In the genomic region with DNA sequence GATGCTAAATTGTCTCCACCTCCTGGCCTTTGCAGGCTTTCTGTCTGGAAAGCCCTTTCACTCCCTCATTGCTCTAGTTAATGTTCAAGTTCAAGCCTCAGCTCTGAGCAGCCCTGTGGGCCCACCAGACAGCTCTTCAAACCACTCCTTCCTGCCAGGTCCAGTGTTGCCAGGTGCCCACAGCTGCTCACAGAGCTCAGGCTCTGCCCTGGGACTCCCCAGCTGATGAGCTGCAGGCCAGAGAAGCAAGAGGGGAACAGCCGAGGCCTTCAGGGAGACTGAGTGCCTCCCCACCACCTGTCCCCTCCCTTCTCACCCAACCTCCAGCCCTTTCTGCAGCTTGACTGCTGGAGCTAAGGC, we compare ENCODE assay signal across 10 cellular contexts. TPM values are rescaled to one million over a fixed set of nuclear protein-coding genes. Genes with fewer than 3 reads are reported as not detected.
DNase-seq lines count a peak whose midpoint lies in the region; ATAC-seq and TF ChIP-seq lines count a peak whose summit lies in the region.
"Had no signal": no experiment of that assay in that cellular context is flagged by ENCODE, and none has a peak within 500 bp of the region (broad histone marks: within the 10 kb centered on the region; RNA-seq: fewer than 3 reads in every experiment).

No MANE protein-coding gene starts in this region.

- peaks cover 20% of the 10 kb centered on the region for H3K4me1 Mint-ChIP-seq in activated T-cell treated with anti-CD3 and anti-CD28 coated beads, Interleukin-2, amount 50 U/mL, for 72 hours (ENCODE audit: low read depth)

- peaks cover 14% of the 10 kb centered on the region for H3K27me3 Mint-ChIP-seq in activated T-cell treated with anti-CD3 and anti-CD28 coated beads, Interleukin-2, amount 50 U/mL, for 72 hours (ENCODE audit: low read depth)
- H3K27me3 Mint-ChIP-seq: CD8-positive, alpha-beta memory T cell had no signal

- peak overlapping the region; percentile 91 for H3K9ac ChIP-seq in NT2/D1 (ENCODE audit: insufficient read length, low read depth)
- no peak overlapping the region for H3K9ac ChIP-seq in fibroblast of lung (ENCODE audit: insufficient read depth, low read length)

- H3K9me3 ChIP-seq in NT2/D1 (ENCODE audit: insufficient read depth, low read length) (no peaks in the 10 kb centered on the region), fibroblast of lung (ENCODE audit: control insufficient read depth, insufficient read depth, low read depth, low read length) (no peaks in the 10 kb centered on the region), transverse colon (no peaks in the 10 kb centered on the region)

- TF ChIP-seq EP300 in transverse colon (IDR thresholded peaks at IDR 0.05; ENCODE audit: low read depth) = no peak

- H2AFZ ChIP-seq in fibroblast of lung (ENCODE audit: low read length) = no peak overlapping the region

- ATAC-seq in activated T-cell treated with anti-CD3 and anti-CD28 coated beads, Interleukin-2, amount 50 U/mL, for 72 hours (replicated peaks in 1 of 2) = no peak
- ATAC-seq: activated CD4-positive, CD25-positive, alpha-beta regulatory T cell treated with anti-CD3 and anti-CD28 coated beads, Interleukin-2, amount 50 U/mL, for 24 hours had no signal

- peak overlapping the region; percentile 80 for H3K4me2 ChIP-seq in fibroblast of lung (ENCODE audit: extremely low read depth, insufficient read depth, low read length)

- in situ Hi-C loops in transverse colon (cut with MboI; ENCODE audit: low pct_ligation_motif_present in 1 of 4, low pct_unique_long_range_greater_than_20kb in 1 of 4, low sequenced_read_pairs in 3 of 4) = loop anchor here in 2 of 4 donors (10.0 kb wide), 1 partner anchor 93 kb away; no protein-coding TSS in a partner anchor

- H3K79me2 ChIP-seq in fibroblast of lung (ENCODE audit: control insufficient read depth, insufficient read depth, low read length) = peaks cover 32% of the 10 kb centered on the region

- H3K36me3 ChIP-seq in NT2/D1 (ENCODE audit: insufficient read depth, insufficient read length, low read length) (peaks cover 36% of the 10 kb centered on the region), fibroblast of lung (ENCODE audit: control insufficient read depth, insufficient read depth, low read length) (peaks cover 3% of the 10 kb centered on the region), transverse colon (no peaks in the 10 kb centered on the region)

- no peak overlapping the region for H3K4me3 Mint-ChIP-seq in activated T-cell treated with anti-CD3 and anti-CD28 coated beads, Interleukin-2, amount 50 U/mL, for 72 hours

- H4K20me1 ChIP-seq in fibroblast of lung (ENCODE audit: control insufficient read depth, extremely low read depth, insufficient read depth, low read length) = no peaks in the 10 kb centered on the region

- intact Hi-C loops in transverse colon (cut with DNase I; ENCODE audit: low total_unique reads) = loop anchor here (5.0 kb wide), 1 partner anchor 95 kb away; no protein-coding TSS in a partner anchor

- H3K4me3 ChIP-seq in NT2/D1 (ENCODE audit: insufficient read length, low read depth) (no peak overlapping the region), fibroblast of lung (replicated peaks in 1 of 4; ENCODE audit: control extremely low read depth in 1 of 4, insufficient read depth in 1 of 4, low read depth in 3 of 4, low read length in 4 of 4) (peak overlapping the region; percentile 60 to 82 (median 75)), transverse colon (peak overlapping the region in 1 of 4 donors; percentile 69)

- no peak for TF ChIP-seq POLR2A in transverse colon (IDR thresholded peaks at IDR 0.05)

- H3K4me1 ChIP-seq in NT2/D1 (ENCODE audit: insufficient read depth, insufficient read length) (peaks cover 35% of the 10 kb centered on the region), fibroblast of lung (ENCODE audit: control insufficient read depth, extremely low read depth, insufficient read depth, low read length) (peaks cover 33% of the 10 kb centered on the region), transverse colon (peaks cover 16 to 38% (median 27%) of the 10 kb centered on the region in 4 donors)

- H3K27ac Mint-ChIP-seq in activated T-cell treated with anti-CD3 and anti-CD28 coated beads, Interleukin-2, amount 50 U/mL, for 72 hours = no peak overlapping the region

- H3K27ac ChIP-seq in fibroblast of lung (ENCODE audit: insufficient read depth, low read length) (peak overlapping the region; percentile 80), transverse colon (peak overlapping the region; percentile 85 to 95 (median 90))

- H3K27me3 ChIP-seq in NT2/D1 (ENCODE audit: insufficient read depth, insufficient read length) (no peaks in the 10 kb centered on the region), fibroblast of lung (ENCODE audit: control insufficient read depth, insufficient read depth, low read length) (no peaks in the 10 kb centered on the region), transverse colon (no peaks in the 10 kb centered on the region)

- no peaks in the 10 kb centered on the region for H3K9me3 Mint-ChIP-seq in activated T-cell treated with anti-CD3 and anti-CD28 coated beads, Interleukin-2, amount 50 U/mL, for 72 hours
- H3K9me3 Mint-ChIP-seq: CD8-positive, alpha-beta memory T cell had no signal

- H3K36me3 Mint-ChIP-seq in activated T-cell treated with anti-CD3 and anti-CD28 coated beads, Interleukin-2, amount 50 U/mL, for 72 hours (ENCODE audit: insufficient read depth in 2 of 2) = peaks cover 0 to 3% of the 10 kb centered on the region in 2 donors

- peak; percentile 17 for DNase-seq in activated T-cell treated with anti-CD3 and anti-CD28 coated beads, Interleukin-2, amount 50 U/mL, for 1 hour
- no peak for DNase-seq in activated T-cell treated with anti-CD3 and anti-CD28 coated beads, Interleukin-2, amount 50 U/mL, for 72 hours
- DNase-seq in NT2/D1 (ENCODE audit: low read depth, low spot score) (no peak), fibroblast of lung (ENCODE audit: low read depth in 2 of 2) (peak in 1 of 2 donors; percentile 24), transverse colon (no peak), NCI-H524 treated with DMSO at 0.1 percent for 48 hours (lab: John Stamatoyannopoulos, UW) (no peak), amygdala (lab: John Stamatoyannopoulos, UW) (no peak), NCI-H2171 (lab: John Stamatoyannopoulos, UW) (no peak)
- DNase-seq: CD8-positive, alpha-beta memory T cell had no signal

- 60% methylated on average over 1 of the region's 1 CpG; no CpG with 5 or more reads in 1 of the 2 donors for WGBS in transverse colon (ENCODE audit: low coverage in 1 of 2), 2 donors

- TF ChIP-seq CTCF in fibroblast of lung (conservative IDR thresholded peaks at IDR 0.05 in 1 of 2, IDR thresholded peaks at IDR 0.05 in 1 of 2; ENCODE audit: low read depth in 1 of 2, low read length in 2 of 2) (no peak), transverse colon (IDR thresholded peaks at IDR 0.05) (no peak)

RNA-seq across cellular contexts. Expression of a gene that starts 1.3 kb away (rescaled TPM):
- total RNA-seq in activated T-cell treated with anti-CD3 and anti-CD28 coated beads, Interleukin-2, amount 50 U/mL, for 72 hours = under 1 TPM; 0.55 to 0.69 TPM
- total RNA-seq in fibroblast of lung = 32.1 and 49.4 TPM in 2 replicates
- polyA plus RNA-seq in fibroblast of lung = 15.2 and 15.6 TPM in 2 replicates
- polyA plus RNA-seq in fibroblast of lung (2012) = 20.8 and 21.0 TPM in 2 replicates
- polyA minus RNA-seq in fibroblast of lung (ENCODE audit: low replicate concordance) = 26.3 and 41.3 TPM in 2 replicates
- total RNA-seq in transverse colon = 10 to 100 TPM in 3 of 4 donors, 1 to 10 TPM in 1; 10.0 to 44.1 (median 19.7) TPM
- polyA plus RNA-seq: CD8-positive, alpha-beta memory T cell had no signal

RNA-seq across cellular contexts. Expression of a gene that starts 33.1 kb away (rescaled TPM):
- not detected for total RNA-seq in activated T-cell treated with anti-CD3 and anti-CD28 coated beads, Interleukin-2, amount 50 U/mL, for 72 hours
- total RNA-seq in fibroblast of lung (not detected in 2 replicates), transverse colon (under 1 TPM in 1 of 4 donors, not detected in 3; 0.27 TPM)
- polyA plus RNA-seq in fibroblast of lung = not detected in 2 replicates
- not detected in 2 replicates for polyA plus RNA-seq in fibroblast of lung (2012)
- polyA minus RNA-seq in fibroblast of lung (ENCODE audit: low replicate concordance) = not detected in 2 replicates
- total RNA-seq: CD8-positive, alpha-beta memory T cell had no signal
- polyA plus RNA-seq: CD8-positive, alpha-beta memory T cell had no signal

RNA-seq across cellular contexts. Expression of a gene that starts 50.4 kb away (rescaled TPM):
- total RNA-seq in activated T-cell treated with anti-CD3 and anti-CD28 coated beads, Interleukin-2, amount 50 U/mL, for 72 hours = not detected
- total RNA-seq in fibroblast of lung (not detected in 2 replicates), transverse colon (under 1 TPM in 1 of 4 donors, not detected in 3; 0.27 TPM)
- polyA plus RNA-seq in fibroblast of lung = not detected in 2 replicates
- polyA plus RNA-seq in fibroblast of lung (2012) = not detected in 2 replicates
- polyA minus RNA-seq in fibroblast of lung (ENCODE audit: low replicate concordance) = 6.2 TPM in 1 of 2 replicates, not detected in the other
- total RNA-seq: CD8-positive, alpha-beta memory T cell had no signal
- polyA plus RNA-seq: CD8-positive, alpha-beta memory T cell had no signal

RNA-seq across cellular contexts. Expression of a gene that starts 51.7 kb away (rescaled TPM):
- 100 to 1,000 TPM; 109 to 111 TPM for total RNA-seq in activated T-cell treated with anti-CD3 and anti-CD28 coated beads, Interleukin-2, amount 50 U/mL, for 72 hours
- total RNA-seq in fibroblast of lung (30.3 and 44.6 TPM in 2 replicates), transverse colon (100 to 1,000 TPM in 3 of 4 donors, 10 to 100 TPM in 1; 96.3 to 172 (median 133) TPM)
- 19.8 and 26.4 TPM in 2 replicates for polyA plus RNA-seq in fibroblast of lung
- polyA plus RNA-seq in fibroblast of lung (2012) = 9.5 and 11.9 TPM in 2 replicates
- polyA minus RNA-seq in fibroblast of lung (ENCODE audit: low replicate concordance) = 1.4 TPM in 2 replicates

Comparison
In these comparisons a context has a peak if more than half of its experiments do, and no peak if none do; other contexts are left out.
1. RNA of a gene that starts 1.3 kb away (total RNA-seq): 32.1 to 49.4 TPM in fibroblast of lung and 10.0 to 44.1 TPM in transverse colon; 0.55 to 0.69 TPM in activated T-cell treated with anti-CD3 and anti-CD28 coated beads, Interleukin-2, amount 50 U/mL, for 72 hours; every median in the first group is over 4 times any median in the second.